1 cellular context compared by ENCODE assay signal in the genomic region with DNA sequence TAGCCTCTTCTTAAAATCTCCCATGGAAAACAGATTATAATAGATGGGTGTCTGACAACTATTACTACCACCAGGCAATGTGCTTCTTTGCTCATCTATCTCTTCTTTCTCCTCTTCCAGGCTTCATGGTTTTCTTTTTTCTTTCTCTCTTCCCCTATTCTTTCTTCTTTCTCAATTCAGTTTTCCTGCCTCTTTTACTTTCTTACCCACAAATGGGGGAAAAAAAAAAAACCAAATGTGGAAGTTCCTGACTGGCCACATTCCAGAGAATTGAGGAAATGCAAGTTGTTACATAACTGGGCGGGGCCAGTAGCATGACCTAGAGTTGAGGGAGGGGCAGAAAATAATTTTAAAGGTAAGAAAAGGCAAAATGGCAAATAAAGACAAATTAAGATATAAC.
TF ChIP-seq lines count a peak whose summit lies in the region.

No MANE protein-coding gene starts in this region.

TF ChIP-seq in K562, 482 proteins besides CTCF, POLR2A, EP300 and RAD21 (continued from another document):
- TF ChIP-seq, protein P1, sequence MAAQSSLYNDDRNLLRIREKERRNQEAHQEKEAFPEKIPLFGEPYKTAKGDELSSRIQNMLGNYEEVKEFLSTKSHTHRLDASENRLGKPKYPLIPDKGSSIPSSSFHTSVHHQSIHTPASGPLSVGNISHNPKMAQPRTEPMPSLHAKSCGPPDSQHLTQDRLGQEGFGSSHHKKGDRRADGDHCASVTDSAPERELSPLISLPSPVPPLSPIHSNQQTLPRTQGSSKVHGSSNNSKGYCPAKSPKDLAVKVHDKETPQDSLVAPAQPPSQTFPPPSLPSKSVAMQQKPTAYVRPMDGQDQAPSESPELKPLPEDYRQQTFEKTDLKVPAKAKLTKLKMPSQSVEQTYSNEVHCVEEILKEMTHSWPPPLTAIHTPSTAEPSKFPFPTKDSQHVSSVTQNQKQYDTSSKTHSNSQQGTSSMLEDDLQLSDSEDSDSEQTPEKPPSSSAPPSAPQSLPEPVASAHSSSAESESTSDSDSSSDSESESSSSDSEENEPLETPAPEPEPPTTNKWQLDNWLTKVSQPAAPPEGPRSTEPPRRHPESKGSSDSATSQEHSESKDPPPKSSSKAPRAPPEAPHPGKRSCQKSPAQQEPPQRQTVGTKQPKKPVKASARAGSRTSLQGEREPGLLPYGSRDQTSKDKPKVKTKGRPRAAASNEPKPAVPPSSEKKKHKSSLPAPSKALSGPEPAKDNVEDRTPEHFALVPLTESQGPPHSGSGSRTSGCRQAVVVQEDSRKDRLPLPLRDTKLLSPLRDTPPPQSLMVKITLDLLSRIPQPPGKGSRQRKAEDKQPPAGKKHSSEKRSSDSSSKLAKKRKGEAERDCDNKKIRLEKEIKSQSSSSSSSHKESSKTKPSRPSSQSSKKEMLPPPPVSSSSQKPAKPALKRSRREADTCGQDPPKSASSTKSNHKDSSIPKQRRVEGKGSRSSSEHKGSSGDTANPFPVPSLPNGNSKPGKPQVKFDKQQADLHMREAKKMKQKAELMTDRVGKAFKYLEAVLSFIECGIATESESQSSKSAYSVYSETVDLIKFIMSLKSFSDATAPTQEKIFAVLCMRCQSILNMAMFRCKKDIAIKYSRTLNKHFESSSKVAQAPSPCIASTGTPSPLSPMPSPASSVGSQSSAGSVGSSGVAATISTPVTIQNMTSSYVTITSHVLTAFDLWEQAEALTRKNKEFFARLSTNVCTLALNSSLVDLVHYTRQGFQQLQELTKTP (IDR thresholded peaks at IDR 0.05; ENCODE audit: low read depth in 1 of 2, partially characterized antibody in 2 of 2) = peak in 1 of 2 experiments; percentile 99
- TF ChIP-seq SREBF2 (CRISPR knock-in tag; IDR thresholded peaks at IDR 0.05) = no peak
- TF ChIP-seq SOX6 (IDR thresholded peaks at IDR 0.05) = no peak
- TF ChIP-seq, protein P2, sequence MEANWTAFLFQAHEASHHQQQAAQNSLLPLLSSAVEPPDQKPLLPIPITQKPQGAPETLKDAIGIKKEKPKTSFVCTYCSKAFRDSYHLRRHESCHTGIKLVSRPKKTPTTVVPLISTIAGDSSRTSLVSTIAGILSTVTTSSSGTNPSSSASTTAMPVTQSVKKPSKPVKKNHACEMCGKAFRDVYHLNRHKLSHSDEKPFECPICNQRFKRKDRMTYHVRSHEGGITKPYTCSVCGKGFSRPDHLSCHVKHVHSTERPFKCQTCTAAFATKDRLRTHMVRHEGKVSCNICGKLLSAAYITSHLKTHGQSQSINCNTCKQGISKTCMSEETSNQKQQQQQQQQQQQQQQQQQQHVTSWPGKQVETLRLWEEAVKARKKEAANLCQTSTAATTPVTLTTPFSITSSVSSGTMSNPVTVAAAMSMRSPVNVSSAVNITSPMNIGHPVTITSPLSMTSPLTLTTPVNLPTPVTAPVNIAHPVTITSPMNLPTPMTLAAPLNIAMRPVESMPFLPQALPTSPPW (CRISPR knock-in tag; IDR thresholded peaks at IDR 0.05) = peak; percentile 50; the same call in 1 of the 2 replicates
- TF ChIP-seq SMAD1 (IDR thresholded peaks at IDR 0.05; ENCODE audit: low read depth, low read length, partially characterized antibody) = peak; percentile 46
- TF ChIP-seq NFIC (IDR thresholded peaks at IDR 0.05) = peak; percentile 55
- peak; percentile 52; the same call in 1 of the 2 replicates for TF ChIP-seq TEAD2 (tag; IDR thresholded peaks at IDR 0.05)
- peak; percentile 93 for TF ChIP-seq SPI1 (IDR thresholded peaks at IDR 0.05; ENCODE audit: borderline replicate concordance, low read depth, low read length)
- TF ChIP-seq, protein P3, sequence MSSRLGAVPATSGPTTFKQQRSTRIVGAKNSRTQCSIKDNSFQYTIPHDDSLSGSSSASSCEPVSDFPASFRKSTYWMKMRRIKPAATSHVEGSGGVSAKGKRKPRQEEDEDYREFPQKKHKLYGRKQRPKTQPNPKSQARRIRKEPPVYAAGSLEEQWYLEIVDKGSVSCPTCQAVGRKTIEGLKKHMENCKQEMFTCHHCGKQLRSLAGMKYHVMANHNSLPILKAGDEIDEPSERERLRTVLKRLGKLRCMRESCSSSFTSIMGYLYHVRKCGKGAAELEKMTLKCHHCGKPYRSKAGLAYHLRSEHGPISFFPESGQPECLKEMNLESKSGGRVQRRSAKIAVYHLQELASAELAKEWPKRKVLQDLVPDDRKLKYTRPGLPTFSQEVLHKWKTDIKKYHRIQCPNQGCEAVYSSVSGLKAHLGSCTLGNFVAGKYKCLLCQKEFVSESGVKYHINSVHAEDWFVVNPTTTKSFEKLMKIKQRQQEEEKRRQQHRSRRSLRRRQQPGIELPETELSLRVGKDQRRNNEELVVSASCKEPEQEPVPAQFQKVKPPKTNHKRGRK (tag; IDR thresholded peaks at IDR 0.05) = peak; percentile 72
- TF ChIP-seq ELF1 (tag; IDR thresholded peaks at IDR 0.05) = peak; percentile 64
- 0 out of 2 replicates have a peak, but pooled peaks have one; percentile 20 for TF ChIP-seq ATF7 (IDR thresholded peaks at IDR 0.05)
- no peak for TF ChIP-seq ZNF347 (CRISPR knock-in tag; IDR thresholded peaks at IDR 0.05; ENCODE audit: low read depth)
- TF ChIP-seq CEBPG (CRISPR knock-in tag; IDR thresholded peaks at IDR 0.05) = no peak
- 0 out of 4 replicates have a peak, but pooled peaks of 1 of the 2 experiments have one; percentile 21 for TF ChIP-seq CEBPG (tag; conservative IDR thresholded peaks at IDR 0.05 in 1 of 2, IDR thresholded peaks at IDR 0.05 in 1 of 2)
- peak; percentile 40; the same call in 1 of the 2 replicates for TF ChIP-seq SMARCE1 (IDR thresholded peaks at IDR 0.05)
- peak; percentile 71; the same call in 1 of the 2 replicates for TF ChIP-seq ZNF384 (IDR thresholded peaks at IDR 0.05; ENCODE audit: low read depth, low read length)
- 0 out of 4 replicates have a peak, but pooled peaks of 1 of the 2 experiments have one; percentile 28 for TF ChIP-seq SRF (CRISPR knock-in tag; IDR thresholded peaks at IDR 0.05)
- TF ChIP-seq, protein P4, sequence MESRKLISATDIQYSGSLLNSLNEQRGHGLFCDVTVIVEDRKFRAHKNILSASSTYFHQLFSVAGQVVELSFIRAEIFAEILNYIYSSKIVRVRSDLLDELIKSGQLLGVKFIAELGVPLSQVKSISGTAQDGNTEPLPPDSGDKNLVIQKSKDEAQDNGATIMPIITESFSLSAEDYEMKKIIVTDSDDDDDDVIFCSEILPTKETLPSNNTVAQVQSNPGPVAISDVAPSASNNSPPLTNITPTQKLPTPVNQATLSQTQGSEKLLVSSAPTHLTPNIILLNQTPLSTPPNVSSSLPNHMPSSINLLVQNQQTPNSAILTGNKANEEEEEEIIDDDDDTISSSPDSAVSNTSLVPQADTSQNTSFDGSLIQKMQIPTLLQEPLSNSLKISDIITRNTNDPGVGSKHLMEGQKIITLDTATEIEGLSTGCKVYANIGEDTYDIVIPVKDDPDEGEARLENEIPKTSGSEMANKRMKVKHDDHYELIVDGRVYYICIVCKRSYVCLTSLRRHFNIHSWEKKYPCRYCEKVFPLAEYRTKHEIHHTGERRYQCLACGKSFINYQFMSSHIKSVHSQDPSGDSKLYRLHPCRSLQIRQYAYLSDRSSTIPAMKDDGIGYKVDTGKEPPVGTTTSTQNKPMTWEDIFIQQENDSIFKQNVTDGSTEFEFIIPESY (CRISPR knock-in tag; IDR thresholded peaks at IDR 0.05) = no peak
- 0 out of 2 replicates have a peak, but pooled peaks have one; percentile 23 for TF ChIP-seq RFX5 (IDR thresholded peaks at IDR 0.05; ENCODE audit: low read depth, low read length)
- TF ChIP-seq JUND (IDR thresholded peaks at IDR 0.05; ENCODE audit: borderline replicate concordance, low read depth, low read length) = 0 out of 2 replicates have a peak, but pooled peaks have one; percentile 13
- no peak; the same call in 2 of the 3 replicates for TF ChIP-seq JUND (tag; IDR thresholded peaks at IDR 0.05; ENCODE audit: borderline replicate concordance, low read depth, low read length)
- peak; percentile 68; the same call in 1 of the 2 replicates for TF ChIP-seq TEAD4 (IDR thresholded peaks at IDR 0.05; ENCODE audit: low read length)
- no peak for TF ChIP-seq TEAD4 (CRISPR knock-in tag; IDR thresholded peaks at IDR 0.05; ENCODE audit: borderline replicate concordance)
- TF ChIP-seq MTA2 (IDR thresholded peaks at IDR 0.05; ENCODE audit: low read depth) = no peak
- TF ChIP-seq MYC (IDR thresholded peaks at IDR 0.05; ENCODE audit: low read depth, low read length) = 0 out of 2 replicates have a peak, but pooled peaks have one; percentile 18
- no peak for TF ChIP-seq MYC (CRISPR knock-in tag; IDR thresholded peaks at IDR 0.05; ENCODE audit: borderline replicate concordance, low read depth)
